ENCODE assay signal across 8 cellular contexts in the genomic region with DNA sequence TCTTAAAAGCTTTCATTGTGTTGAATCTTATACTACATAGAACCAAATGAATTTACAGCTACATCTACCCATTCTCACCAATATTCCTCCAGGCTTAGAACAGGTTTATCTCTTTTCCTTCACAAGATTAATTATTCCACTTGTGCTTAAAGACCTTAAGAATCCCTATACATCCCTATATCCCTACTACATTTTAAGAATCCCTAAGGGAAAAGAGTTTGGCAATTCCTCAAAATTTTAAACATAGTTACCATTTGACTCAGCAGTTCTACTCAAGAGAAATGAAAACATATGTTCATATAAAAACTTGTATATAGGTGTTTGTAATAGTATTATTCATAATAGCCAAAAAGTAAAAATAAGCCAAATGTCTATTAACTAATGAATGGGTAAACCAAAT.
DNase-seq lines count a peak whose midpoint lies in the region; ATAC-seq and TF ChIP-seq lines count a peak whose summit lies in the region.
"Not testable (repeated sequence)": the region's sequence is repeated elsewhere in the genome, so short reads cannot be mapped to it uniquely, and the experiment has no call there.

No MANE protein-coding gene starts in this region.

- not testable (repeated sequence) for H3K4me3 ChIP-seq in BLaER1 treated with 17β-estradiol and CSF1 and Interleukin-3, amounts not matched to agents 10 nM and 100 nM; PC-3 (ENCODE audit: low read length); adipocyte (ENCODE audit: low read length); fibroblast of mammary gland (ENCODE audit: control insufficient read depth, low read depth, low read length)

- not testable (repeated sequence) for H3K27me3 Mint-ChIP-seq in central memory CD8-positive, alpha-beta T cell; natural killer cell treated with Interleukin-12 subunit alpha and Interleukin-12 subunit beta and Interleukin-15 and Interleukin-18, amount 100 ng/mL, for 72 hours

- POLR2A ChIA-PET in PC-3 (lab: Charles Lee; ENCODE audit: unreplicated experiment), result not testable (repeated sequence)

- peaks cover 12% of the 10 kb centered on the region for H3K36me3 Mint-ChIP-seq in central memory CD8-positive, alpha-beta T cell (ENCODE audit: insufficient read depth)
- peaks cover 17% of the 10 kb centered on the region for H3K36me3 Mint-ChIP-seq in natural killer cell treated with Interleukin-12 subunit alpha and Interleukin-12 subunit beta and Interleukin-15 and Interleukin-18, amount 100 ng/mL, for 72 hours
- H3K36me3 Mint-ChIP-seq in stimulated activated effector memory CD8-positive, alpha-beta T cell treated with anti-CD3 and anti-CD28 coated beads, Interleukin-12 subunit alpha, Interleukin-12 subunit beta, amount 100 ng/mL, for 72 hours, result peaks cover 22% of the 10 kb centered on the region

- not testable (repeated sequence) for ATAC-seq in PC-3; central memory CD8-positive, alpha-beta T cell (replicated peaks; ENCODE audit: extremely low read depth, poor library complexity, severe bottlenecking); natural killer cell treated with Interleukin-12 subunit alpha and Interleukin-12 subunit beta and Interleukin-15 and Interleukin-18, amount 100 ng/mL, for 72 hours; stimulated activated effector memory CD8-positive, alpha-beta T cell treated with anti-CD3 and anti-CD28 coated beads, Interleukin-12 subunit alpha, Interleukin-12 subunit beta, amount 100 ng/mL, for 72 hours

- intact Hi-C loops in PC-3 (cut with micrococcal nuclease), result not testable (repeated sequence)

- peak overlapping the region; percentile 26 for H3K27ac Mint-ChIP-seq in central memory CD8-positive, alpha-beta T cell (ENCODE audit: low read depth)
- H3K27ac Mint-ChIP-seq in natural killer cell treated with Interleukin-12 subunit alpha and Interleukin-12 subunit beta and Interleukin-15 and Interleukin-18, amount 100 ng/mL, for 72 hours, result peak overlapping the region in 1 of 2 donors; percentile 55
- peak overlapping the region; percentile 73 for H3K27ac Mint-ChIP-seq in stimulated activated effector memory CD8-positive, alpha-beta T cell treated with anti-CD3 and anti-CD28 coated beads, Interleukin-12 subunit alpha, Interleukin-12 subunit beta, amount 100 ng/mL, for 72 hours

- peaks cover 20 to 47% (median 37%) of the 10 kb centered on the region in 10 experiments for H3K4me1 ChIP-seq in BLaER1 treated with 17β-estradiol and CSF1 and Interleukin-3, amounts not matched to agents 10 nM and 100 nM
- H3K4me1 ChIP-seq in PC-3 (ENCODE audit: insufficient read depth, low read length); adipocyte (ENCODE audit: control insufficient read depth, insufficient read depth, low read length): not testable (repeated sequence)

- not testable (repeated sequence) for H3K9me3 Mint-ChIP-seq in central memory CD8-positive, alpha-beta T cell; natural killer cell treated with Interleukin-12 subunit alpha and Interleukin-12 subunit beta and Interleukin-15 and Interleukin-18, amount 100 ng/mL, for 72 hours; stimulated activated effector memory CD8-positive, alpha-beta T cell treated with anti-CD3 and anti-CD28 coated beads, Interleukin-12 subunit alpha, Interleukin-12 subunit beta, amount 100 ng/mL, for 72 hours

- H3K4me2 ChIP-seq in BLaER1 treated with 17β-estradiol and CSF1 and Interleukin-3, amounts not matched to agents 10 nM and 100 nM, result peak overlapping the region in 10 of 11 experiments; percentile 17 to 75 (median 70); a peak in 17 of 22 replicates
- not testable (repeated sequence) for H3K4me2 ChIP-seq in PC-3 (ENCODE audit: low read length)

- peaks cover 0 to 100% (median 0%) of the 10 kb centered on the region in 11 experiments; a peak in 9 of 22 replicates for H3K27me3 ChIP-seq in BLaER1 treated with 17β-estradiol and CSF1 and Interleukin-3, amounts not matched to agents 10 nM and 100 nM
- not testable (repeated sequence) for H3K27me3 ChIP-seq in PC-3 (ENCODE audit: low read length); adipocyte (replicated peaks; ENCODE audit: control insufficient read depth, insufficient read depth, low read length)

- BruUV-seq in PC-3 (replicated peaks; lab: Mats Ljungman, UMichigan), result not testable (repeated sequence)

- not testable (repeated sequence) for H2AFZ ChIP-seq in PC-3 (ENCODE audit: low read length)

- CTCF ChIA-PET in PC-3 (lab: Charles Lee), result not testable (repeated sequence)

- not testable (repeated sequence) for H3K9ac ChIP-seq in BLaER1 treated with 17β-estradiol and CSF1 and Interleukin-3, amounts not matched to agents 10 nM and 100 nM; PC-3 (ENCODE audit: low read length); adipocyte (ENCODE audit: low read length)

- not testable (repeated sequence) for H3K4me3 Mint-ChIP-seq in central memory CD8-positive, alpha-beta T cell
- H3K4me3 Mint-ChIP-seq in natural killer cell treated with Interleukin-12 subunit alpha and Interleukin-12 subunit beta and Interleukin-15 and Interleukin-18, amount 100 ng/mL, for 72 hours, result peak overlapping the region; percentile 32
- H3K4me3 Mint-ChIP-seq in stimulated activated effector memory CD8-positive, alpha-beta T cell treated with anti-CD3 and anti-CD28 coated beads, Interleukin-12 subunit alpha, Interleukin-12 subunit beta, amount 100 ng/mL, for 72 hours, result peak overlapping the region; percentile 39

- H3K9me2 ChIP-seq in PC-3 (replicated peaks; ENCODE audit: low read length), result not testable (repeated sequence)

- DNase-seq in HCEC 1CT (peak; percentile 8), PC-3 (peak; percentile 30), adipocyte (ENCODE audit: low read depth) (peak; percentile 42), fibroblast of mammary gland (ENCODE audit: low read depth) (peak; percentile 42)
- not testable (repeated sequence) for DNase-seq in central memory CD8-positive, alpha-beta T cell (ENCODE audit: low spot score in 2 of 2); natural killer cell treated with Interleukin-12 subunit alpha and Interleukin-12 subunit beta and Interleukin-15 and Interleukin-18, amount 100 ng/mL, for 72 hours (ENCODE audit: low spot score); stimulated activated effector memory CD8-positive, alpha-beta T cell treated with anti-CD3 and anti-CD28 coated beads, Interleukin-12 subunit alpha, Interleukin-12 subunit beta, amount 100 ng/mL, for 72 hours (ENCODE audit: low spot score in 2 of 2)

- peaks cover 19% of the 10 kb centered on the region for H3K4me1 Mint-ChIP-seq in central memory CD8-positive, alpha-beta T cell
- H3K4me1 Mint-ChIP-seq in natural killer cell treated with Interleukin-12 subunit alpha and Interleukin-12 subunit beta and Interleukin-15 and Interleukin-18, amount 100 ng/mL, for 72 hours (ENCODE audit: low read depth in 2 of 2), result peaks cover 11 to 29% of the 10 kb centered on the region in 2 donors
- peaks cover 31% of the 10 kb centered on the region for H3K4me1 Mint-ChIP-seq in stimulated activated effector memory CD8-positive, alpha-beta T cell treated with anti-CD3 and anti-CD28 coated beads, Interleukin-12 subunit alpha, Interleukin-12 subunit beta, amount 100 ng/mL, for 72 hours

- H3K36me3 ChIP-seq in BLaER1 treated with 17β-estradiol and CSF1 and Interleukin-3, amounts not matched to agents 10 nM and 100 nM, result peaks cover 0 to 28% (median 10%) of the 10 kb centered on the region in 11 experiments; a peak in 12 of 22 replicates
- not testable (repeated sequence) for H3K36me3 ChIP-seq in PC-3 (ENCODE audit: low read depth, low read length)
- H3K36me3 ChIP-seq in adipocyte (ENCODE audit: control insufficient read depth, insufficient read depth, low read length, severe bottlenecking), result peaks cover 18% of the 10 kb centered on the region

- not testable (repeated sequence) for H3K79me2 ChIP-seq in PC-3 (ENCODE audit: low read length)

- H4K20me1 ChIP-seq in BLaER1 treated with 17β-estradiol and CSF1 and Interleukin-3, amounts not matched to agents 10 nM and 100 nM, result peaks cover 0 to 94% (median 0%) of the 10 kb centered on the region in 11 experiments; a peak in 8 of 22 replicates
- not testable (repeated sequence) for H4K20me1 ChIP-seq in PC-3 (ENCODE audit: low read length)

- H3F3A ChIP-seq in PC-3 (ENCODE audit: low read length, unreplicated experiment), result not testable (repeated sequence)

- TF ChIP-seq CTCF in PC-3 (conservative IDR thresholded peaks at IDR 0.05; ENCODE audit: low read depth, low read length); fibroblast of mammary gland (conservative IDR thresholded peaks at IDR 0.05; ENCODE audit: control insufficient read depth, insufficient read depth, low read depth, low read length): not testable (repeated sequence)

- peaks cover 8 to 14% (median 10%) of the 10 kb centered on the region in 11 experiments; a peak in 21 of 22 replicates for H3K9me3 ChIP-seq in BLaER1 treated with 17β-estradiol and CSF1 and Interleukin-3, amounts not matched to agents 10 nM and 100 nM (replicated peaks in 1 of 11)
- not testable (repeated sequence) for H3K9me3 ChIP-seq in PC-3 (ENCODE audit: low read length); adipocyte (ENCODE audit: control insufficient read depth, low read length)

- H3K27ac ChIP-seq in BLaER1 treated with 17β-estradiol and CSF1 and Interleukin-3, amounts not matched to agents 10 nM and 100 nM, result 0 out of 22 replicates have a peak overlapping the region, but pooled peaks of 2 of the 11 experiments have one; percentile 17 to 57
- H3K27ac ChIP-seq in PC-3 (ENCODE audit: low read length), result not testable (repeated sequence)
